Comparison of ENCODE assay signal across 1 cellular context in the genomic region with DNA sequence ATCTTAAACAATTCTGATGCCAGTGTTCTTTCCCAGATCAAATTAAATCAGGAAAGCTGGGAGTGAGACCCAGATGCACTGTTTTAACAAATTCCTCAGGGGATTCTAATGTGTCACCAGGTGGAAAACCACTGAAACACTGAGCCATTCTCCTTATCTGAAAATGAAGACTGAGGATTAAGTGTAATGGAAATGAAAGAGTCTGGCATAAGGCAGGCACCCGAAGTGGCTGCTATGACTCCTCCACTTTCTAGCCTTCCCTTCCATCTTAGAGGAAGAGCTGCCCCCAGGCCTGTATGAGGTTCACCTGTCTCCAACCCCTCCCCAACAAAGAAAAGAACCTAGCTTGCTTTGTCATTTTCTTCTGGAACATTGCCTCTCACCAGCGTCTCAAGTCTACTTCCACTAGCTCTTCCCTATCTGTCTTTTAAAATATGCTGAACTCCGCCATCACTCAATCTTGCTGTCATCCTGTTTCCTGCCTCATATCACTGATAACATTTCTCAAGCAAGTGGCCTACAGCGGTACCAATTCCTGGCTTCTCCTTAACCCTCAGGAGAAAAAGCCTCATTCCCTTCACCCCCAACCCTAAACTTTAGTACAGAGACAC.
TF ChIP-seq lines count a peak whose summit lies in the region.

No MANE protein-coding gene starts in this region.

TF ChIP-seq in K562, 482 proteins besides CTCF, POLR2A, EP300 and RAD21 (continued from another document and continues in another):
- TF ChIP-seq RBM22 (IDR thresholded peaks at IDR 0.05; ENCODE audit: low read depth, low read length, poor library complexity, severe bottlenecking): no peak
- no peak for TF ChIP-seq RB1 (IDR thresholded peaks at IDR 0.05; ENCODE audit: low read depth)
- TF ChIP-seq, protein P1, sequence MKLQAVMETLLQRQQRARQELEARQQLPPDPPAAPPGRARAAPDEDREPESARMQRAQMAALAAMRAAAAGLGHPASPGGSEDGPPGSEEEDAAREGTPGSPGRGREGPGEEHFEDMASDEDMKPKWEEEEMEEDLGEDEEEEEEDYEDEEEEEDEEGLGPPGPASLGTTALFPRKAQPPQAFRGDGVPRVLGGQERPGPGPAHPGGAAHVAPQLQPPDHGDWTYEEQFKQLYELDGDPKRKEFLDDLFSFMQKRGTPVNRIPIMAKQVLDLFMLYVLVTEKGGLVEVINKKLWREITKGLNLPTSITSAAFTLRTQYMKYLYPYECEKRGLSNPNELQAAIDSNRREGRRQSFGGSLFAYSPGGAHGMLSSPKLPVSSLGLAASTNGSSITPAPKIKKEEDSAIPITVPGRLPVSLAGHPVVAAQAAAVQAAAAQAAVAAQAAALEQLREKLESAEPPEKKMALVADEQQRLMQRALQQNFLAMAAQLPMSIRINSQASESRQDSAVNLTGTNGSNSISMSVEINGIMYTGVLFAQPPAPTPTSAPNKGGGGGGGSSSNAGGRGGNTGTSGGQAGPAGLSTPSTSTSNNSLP (IDR thresholded peaks at IDR 0.05; ENCODE audit: borderline replicate concordance, low read depth, low read length): 0 out of 2 replicates have a peak, but pooled peaks have one; percentile 41
- no peak for TF ChIP-seq ZNF197 (CRISPR knock-in tag; IDR thresholded peaks at IDR 0.05; ENCODE audit: low read depth)
- no peak for TF ChIP-seq XRCC3 (IDR thresholded peaks at IDR 0.05)
- TF ChIP-seq, protein P2, sequence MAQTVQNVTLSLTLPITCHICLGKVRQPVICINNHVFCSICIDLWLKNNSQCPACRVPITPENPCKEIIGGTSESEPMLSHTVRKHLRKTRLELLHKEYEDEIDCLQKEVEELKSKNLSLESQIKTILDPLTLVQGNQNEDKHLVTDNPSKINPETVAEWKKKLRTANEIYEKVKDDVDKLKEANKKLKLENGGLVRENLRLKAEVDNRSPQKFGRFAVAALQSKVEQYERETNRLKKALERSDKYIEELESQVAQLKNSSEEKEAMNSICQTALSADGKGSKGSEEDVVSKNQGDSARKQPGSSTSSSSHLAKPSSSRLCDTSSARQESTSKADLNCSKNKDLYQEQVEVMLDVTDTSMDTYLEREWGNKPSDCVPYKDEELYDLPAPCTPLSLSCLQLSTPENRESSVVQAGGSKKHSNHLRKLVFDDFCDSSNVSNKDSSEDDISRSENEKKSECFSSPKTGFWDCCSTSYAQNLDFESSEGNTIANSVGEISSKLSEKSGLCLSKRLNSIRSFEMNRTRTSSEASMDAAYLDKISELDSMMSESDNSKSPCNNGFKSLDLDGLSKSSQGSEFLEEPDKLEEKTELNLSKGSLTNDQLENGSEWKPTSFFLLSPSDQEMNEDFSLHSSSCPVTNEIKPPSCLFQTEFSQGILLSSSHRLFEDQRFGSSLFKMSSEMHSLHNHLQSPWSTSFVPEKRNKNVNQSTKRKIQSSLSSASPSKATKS (CRISPR knock-in tag; IDR thresholded peaks at IDR 0.05): no peak
- TF ChIP-seq FOXM1 (IDR thresholded peaks at IDR 0.05; ENCODE audit: low read depth): peak; percentile 76
- TF ChIP-seq FOXM1 (CRISPR knock-in tag; IDR thresholded peaks at IDR 0.05; ENCODE audit: low read depth): no peak
- 0 out of 2 replicates have a peak, but pooled peaks have one; percentile 6 for TF ChIP-seq ELF4 (CRISPR knock-in tag; IDR thresholded peaks at IDR 0.05)
- no peak for TF ChIP-seq KDM2B (CRISPR knock-in tag; IDR thresholded peaks at IDR 0.05)
- TF ChIP-seq, protein P3, sequence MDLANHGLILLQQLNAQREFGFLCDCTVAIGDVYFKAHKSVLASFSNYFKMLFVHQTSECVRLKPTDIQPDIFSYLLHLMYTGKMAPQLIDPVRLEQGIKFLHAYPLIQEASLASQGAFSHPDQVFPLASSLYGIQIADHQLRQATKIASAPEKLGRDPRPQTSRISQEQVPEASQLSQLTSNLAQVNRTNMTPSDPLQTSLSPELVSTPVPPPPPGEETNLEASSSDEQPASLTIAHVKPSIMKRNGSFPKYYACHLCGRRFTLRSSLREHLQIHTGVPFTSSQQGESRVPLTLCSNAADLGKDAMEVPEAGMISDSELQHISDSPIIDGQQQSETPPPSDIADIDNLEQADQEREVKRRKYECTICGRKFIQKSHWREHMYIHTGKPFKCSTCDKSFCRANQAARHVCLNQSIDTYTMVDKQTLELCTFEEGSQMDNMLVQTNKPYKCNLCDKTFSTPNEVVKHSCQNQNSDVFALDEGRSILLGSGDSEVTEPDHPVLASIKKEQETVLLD (IDR thresholded peaks at IDR 0.05): peak; percentile 67; the same call in 1 of the 2 replicates
- peak; percentile 28 for TF ChIP-seq MAFG (tag; conservative IDR thresholded peaks at IDR 0.05)
- TF ChIP-seq FIP1L1 (IDR thresholded peaks at IDR 0.05; ENCODE audit: low read depth, low read length, poor library complexity, severe bottlenecking): no peak
- TF ChIP-seq CBFA2T2 (conservative IDR thresholded peaks at IDR 0.05): peak; percentile 82
- no peak for TF ChIP-seq ZNF124 (CRISPR knock-in tag; IDR thresholded peaks at IDR 0.05)
- TF ChIP-seq, protein P4, sequence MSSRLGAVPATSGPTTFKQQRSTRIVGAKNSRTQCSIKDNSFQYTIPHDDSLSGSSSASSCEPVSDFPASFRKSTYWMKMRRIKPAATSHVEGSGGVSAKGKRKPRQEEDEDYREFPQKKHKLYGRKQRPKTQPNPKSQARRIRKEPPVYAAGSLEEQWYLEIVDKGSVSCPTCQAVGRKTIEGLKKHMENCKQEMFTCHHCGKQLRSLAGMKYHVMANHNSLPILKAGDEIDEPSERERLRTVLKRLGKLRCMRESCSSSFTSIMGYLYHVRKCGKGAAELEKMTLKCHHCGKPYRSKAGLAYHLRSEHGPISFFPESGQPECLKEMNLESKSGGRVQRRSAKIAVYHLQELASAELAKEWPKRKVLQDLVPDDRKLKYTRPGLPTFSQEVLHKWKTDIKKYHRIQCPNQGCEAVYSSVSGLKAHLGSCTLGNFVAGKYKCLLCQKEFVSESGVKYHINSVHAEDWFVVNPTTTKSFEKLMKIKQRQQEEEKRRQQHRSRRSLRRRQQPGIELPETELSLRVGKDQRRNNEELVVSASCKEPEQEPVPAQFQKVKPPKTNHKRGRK (tag; IDR thresholded peaks at IDR 0.05): no peak
- TF ChIP-seq ZBTB1 (CRISPR knock-in tag; IDR thresholded peaks at IDR 0.05; ENCODE audit: borderline replicate concordance, low read depth): no peak
- no peak for TF ChIP-seq ZBED1 (IDR thresholded peaks at IDR 0.05)
- no peak for TF ChIP-seq CAMTA2 (CRISPR knock-in tag; conservative IDR thresholded peaks at IDR 0.05)
- no peak for TF ChIP-seq RBM17 (IDR thresholded peaks at IDR 0.05; ENCODE audit: borderline replicate concordance, low read depth, low read length)
- TF ChIP-seq, protein P5, sequence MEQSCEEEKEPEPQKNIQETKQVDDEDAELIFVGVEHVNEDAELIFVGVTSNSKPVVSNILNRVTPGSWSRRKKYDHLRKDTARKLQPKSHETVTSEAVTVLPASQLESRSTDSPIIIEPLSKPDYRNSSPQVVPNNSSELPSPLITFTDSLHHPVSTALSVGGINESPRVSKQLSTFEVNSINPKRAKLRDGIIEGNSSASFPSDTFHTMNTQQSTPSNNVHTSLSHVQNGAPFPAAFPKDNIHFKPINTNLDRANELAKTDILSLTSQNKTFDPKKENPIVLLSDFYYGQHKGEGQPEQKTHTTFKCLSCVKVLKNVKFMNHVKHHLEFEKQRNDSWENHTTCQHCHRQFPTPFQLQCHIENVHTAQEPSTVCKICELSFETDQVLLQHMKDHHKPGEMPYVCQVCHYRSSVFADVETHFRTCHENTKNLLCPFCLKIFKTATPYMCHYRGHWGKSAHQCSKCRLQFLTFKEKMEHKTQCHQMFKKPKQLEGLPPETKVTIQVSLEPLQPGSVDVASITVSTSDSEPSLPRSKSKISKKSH (CRISPR knock-in tag; IDR thresholded peaks at IDR 0.05): no peak
- TF ChIP-seq RFX1 (IDR thresholded peaks at IDR 0.05): no peak
- peak; percentile 78 for TF ChIP-seq ZNF589 (CRISPR knock-in tag; IDR thresholded peaks at IDR 0.05; ENCODE audit: low read depth)
- no peak for TF ChIP-seq GTF2E2 (tag; IDR thresholded peaks at IDR 0.05)
- no peak for TF ChIP-seq ZBTB17 (CRISPR knock-in tag; IDR thresholded peaks at IDR 0.05)
- no peak for TF ChIP-seq ZNF77 (CRISPR knock-in tag; IDR thresholded peaks at IDR 0.05)
- TF ChIP-seq SAFB (IDR thresholded peaks at IDR 0.05; ENCODE audit: borderline replicate concordance, low read depth, low read length): no peak
- TF ChIP-seq HDAC8 (tag; IDR thresholded peaks at IDR 0.05): no peak
- TF ChIP-seq, protein P6, sequence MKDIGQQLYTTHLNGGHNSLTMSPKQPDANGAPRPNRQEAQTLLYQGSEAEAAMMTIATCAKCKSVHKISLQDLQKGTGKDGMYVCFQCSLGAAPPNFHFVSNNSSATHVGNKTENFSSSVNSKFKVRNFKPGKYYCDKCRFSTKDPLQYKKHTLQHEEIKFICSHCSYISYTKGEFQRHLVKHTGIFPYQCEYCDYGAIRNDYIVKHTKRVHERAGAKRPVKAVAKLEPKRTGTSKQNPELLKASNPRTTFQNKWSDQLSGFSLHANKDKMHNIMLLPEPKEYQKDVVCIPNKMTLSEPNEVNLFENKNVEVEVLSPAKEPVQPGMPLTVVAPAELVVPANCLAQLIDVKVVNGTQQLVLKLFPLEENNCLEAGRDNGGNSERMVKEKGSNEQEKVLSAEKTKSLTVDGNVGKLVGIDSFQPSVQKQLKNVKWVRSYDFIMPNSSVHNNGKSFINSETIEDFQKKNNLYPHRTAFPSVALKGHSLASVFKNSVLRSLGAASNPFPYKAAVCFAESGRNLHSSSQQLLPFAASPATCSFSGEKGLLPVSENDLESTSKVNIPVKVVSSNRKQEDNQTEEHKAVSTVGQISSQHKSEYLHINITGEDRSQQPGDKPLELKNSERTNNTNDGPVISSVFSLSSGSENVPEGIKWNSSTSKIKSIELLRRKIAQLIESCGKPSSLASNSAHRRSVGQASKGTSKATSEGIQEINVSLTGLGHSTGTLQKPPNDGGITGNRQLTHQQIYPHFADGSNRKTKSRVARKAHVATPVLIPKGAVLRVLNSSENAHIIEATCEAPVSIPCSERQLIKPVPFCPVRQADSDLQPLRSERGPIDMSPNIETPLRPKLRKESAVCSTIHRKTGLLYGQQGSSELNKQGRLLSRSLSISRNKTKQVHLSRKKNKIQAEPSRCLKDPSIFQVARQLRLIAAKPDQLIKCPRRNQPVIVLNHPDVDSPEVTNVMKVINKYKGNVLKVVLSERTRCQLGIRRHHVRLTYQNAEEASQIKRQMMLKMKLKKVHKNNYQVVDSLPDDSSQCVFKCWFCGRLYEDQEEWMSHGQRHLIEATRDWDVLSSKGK (CRISPR knock-in tag; IDR thresholded peaks at IDR 0.05): no peak
- TF ChIP-seq YBX1 (IDR thresholded peaks at IDR 0.05): no peak
- TF ChIP-seq NCOA2 (IDR thresholded peaks at IDR 0.05; ENCODE audit: partially characterized antibody in 2 of 2): no peak
- TF ChIP-seq ZNF830 (CRISPR knock-in tag; IDR thresholded peaks at IDR 0.05): no peak
- TF ChIP-seq SMAD3 (CRISPR knock-in tag; conservative IDR thresholded peaks at IDR 0.05): 0 out of 2 replicates have a peak, but pooled peaks have one; percentile 1
- TF ChIP-seq L3MBTL2 (IDR thresholded peaks at IDR 0.05): peak; percentile 35; the same call in 1 of the 2 replicates
- no peak for TF ChIP-seq SRSF9 (IDR thresholded peaks at IDR 0.05; ENCODE audit: borderline replicate concordance, low read depth, low read length)
- TF ChIP-seq, protein P7, sequence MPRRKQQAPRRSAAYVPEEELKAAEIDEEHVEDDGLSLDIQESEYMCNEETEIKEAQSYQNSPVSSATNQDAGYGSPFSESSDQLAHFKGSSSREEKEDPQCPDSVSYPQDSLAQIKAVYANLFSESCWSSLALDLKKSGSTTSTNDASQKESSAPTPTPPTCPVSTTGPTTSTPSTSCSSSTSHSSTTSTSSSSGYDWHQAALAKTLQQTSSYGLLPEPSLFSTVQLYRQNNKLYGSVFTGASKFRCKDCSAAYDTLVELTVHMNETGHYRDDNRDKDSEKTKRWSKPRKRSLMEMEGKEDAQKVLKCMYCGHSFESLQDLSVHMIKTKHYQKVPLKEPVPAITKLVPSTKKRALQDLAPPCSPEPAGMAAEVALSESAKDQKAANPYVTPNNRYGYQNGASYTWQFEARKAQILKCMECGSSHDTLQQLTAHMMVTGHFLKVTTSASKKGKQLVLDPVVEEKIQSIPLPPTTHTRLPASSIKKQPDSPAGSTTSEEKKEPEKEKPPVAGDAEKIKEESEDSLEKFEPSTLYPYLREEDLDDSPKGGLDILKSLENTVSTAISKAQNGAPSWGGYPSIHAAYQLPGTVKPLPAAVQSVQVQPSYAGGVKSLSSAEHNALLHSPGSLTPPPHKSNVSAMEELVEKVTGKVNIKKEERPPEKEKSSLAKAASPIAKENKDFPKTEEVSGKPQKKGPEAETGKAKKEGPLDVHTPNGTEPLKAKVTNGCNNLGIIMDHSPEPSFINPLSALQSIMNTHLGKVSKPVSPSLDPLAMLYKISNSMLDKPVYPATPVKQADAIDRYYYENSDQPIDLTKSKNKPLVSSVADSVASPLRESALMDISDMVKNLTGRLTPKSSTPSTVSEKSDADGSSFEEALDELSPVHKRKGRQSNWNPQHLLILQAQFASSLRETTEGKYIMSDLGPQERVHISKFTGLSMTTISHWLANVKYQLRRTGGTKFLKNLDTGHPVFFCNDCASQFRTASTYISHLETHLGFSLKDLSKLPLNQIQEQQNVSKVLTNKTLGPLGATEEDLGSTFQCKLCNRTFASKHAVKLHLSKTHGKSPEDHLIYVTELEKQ (CRISPR knock-in tag; IDR thresholded peaks at IDR 0.05): no peak
- no peak for TF ChIP-seq GATAD2B (IDR thresholded peaks at IDR 0.05; ENCODE audit: borderline replicate concordance)
- no peak for TF ChIP-seq ELF2 (CRISPR knock-in tag; IDR thresholded peaks at IDR 0.05)
- no peak for TF ChIP-seq KAT2B (IDR thresholded peaks at IDR 0.05; ENCODE audit: low read depth, low read length)
